ENCODE assay signal across 1 cellular context in the genomic region with DNA sequence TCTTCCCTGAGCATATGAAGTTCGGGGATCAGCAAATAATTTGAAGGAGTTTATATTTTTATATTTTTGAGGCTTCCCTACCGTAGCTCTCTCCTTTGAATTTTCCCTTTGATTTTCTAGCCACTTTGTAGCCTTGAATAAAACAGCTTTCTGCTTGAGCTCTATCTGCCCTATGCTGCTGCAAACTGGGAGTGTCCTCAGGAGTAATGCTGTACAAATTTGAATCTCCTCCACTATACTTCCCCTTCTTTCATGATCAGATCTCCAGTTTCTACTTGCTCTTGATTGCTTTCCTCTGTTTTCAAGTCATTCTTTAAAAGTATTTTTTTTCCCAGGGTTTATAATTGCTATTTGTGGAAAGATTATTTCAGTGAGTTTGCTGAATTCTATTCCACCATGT.
TF ChIP-seq lines count a peak whose summit lies in the region.

No MANE protein-coding gene starts in this region.

TF ChIP-seq in K562, 482 proteins besides CTCF, POLR2A, EP300 and RAD21:
- TF ChIP-seq, protein P1, sequence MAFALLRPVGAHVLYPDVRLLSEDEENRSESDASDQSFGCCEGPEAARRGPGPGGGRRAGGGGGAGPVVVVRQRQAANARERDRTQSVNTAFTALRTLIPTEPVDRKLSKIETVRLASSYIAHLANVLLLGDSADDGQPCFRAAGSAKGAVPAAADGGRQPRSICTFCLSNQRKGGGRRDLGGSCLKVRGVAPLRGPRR (CRISPR knock-in tag; IDR thresholded peaks at IDR 0.05): no peak
- TF ChIP-seq, protein P2, sequence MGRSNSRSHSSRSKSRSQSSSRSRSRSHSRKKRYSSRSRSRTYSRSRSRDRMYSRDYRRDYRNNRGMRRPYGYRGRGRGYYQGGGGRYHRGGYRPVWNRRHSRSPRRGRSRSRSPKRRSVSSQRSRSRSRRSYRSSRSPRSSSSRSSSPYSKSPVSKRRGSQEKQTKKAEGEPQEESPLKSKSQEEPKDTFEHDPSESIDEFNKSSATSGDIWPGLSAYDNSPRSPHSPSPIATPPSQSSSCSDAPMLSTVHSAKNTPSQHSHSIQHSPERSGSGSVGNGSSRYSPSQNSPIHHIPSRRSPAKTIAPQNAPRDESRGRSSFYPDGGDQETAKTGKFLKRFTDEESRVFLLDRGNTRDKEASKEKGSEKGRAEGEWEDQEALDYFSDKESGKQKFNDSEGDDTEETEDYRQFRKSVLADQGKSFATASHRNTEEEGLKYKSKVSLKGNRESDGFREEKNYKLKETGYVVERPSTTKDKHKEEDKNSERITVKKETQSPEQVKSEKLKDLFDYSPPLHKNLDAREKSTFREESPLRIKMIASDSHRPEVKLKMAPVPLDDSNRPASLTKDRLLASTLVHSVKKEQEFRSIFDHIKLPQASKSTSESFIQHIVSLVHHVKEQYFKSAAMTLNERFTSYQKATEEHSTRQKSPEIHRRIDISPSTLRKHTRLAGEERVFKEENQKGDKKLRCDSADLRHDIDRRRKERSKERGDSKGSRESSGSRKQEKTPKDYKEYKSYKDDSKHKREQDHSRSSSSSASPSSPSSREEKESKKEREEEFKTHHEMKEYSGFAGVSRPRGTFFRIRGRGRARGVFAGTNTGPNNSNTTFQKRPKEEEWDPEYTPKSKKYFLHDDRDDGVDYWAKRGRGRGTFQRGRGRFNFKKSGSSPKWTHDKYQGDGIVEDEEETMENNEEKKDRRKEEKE (IDR thresholded peaks at IDR 0.05; ENCODE audit: borderline replicate concordance in 1 of 2, control insufficient read depth in 1 of 2, low read depth in 2 of 2, low read length in 1 of 2): no peak
- no peak for TF ChIP-seq HSF4 (CRISPR knock-in tag; IDR thresholded peaks at IDR 0.05; ENCODE audit: borderline replicate concordance)
- TF ChIP-seq, protein P3, sequence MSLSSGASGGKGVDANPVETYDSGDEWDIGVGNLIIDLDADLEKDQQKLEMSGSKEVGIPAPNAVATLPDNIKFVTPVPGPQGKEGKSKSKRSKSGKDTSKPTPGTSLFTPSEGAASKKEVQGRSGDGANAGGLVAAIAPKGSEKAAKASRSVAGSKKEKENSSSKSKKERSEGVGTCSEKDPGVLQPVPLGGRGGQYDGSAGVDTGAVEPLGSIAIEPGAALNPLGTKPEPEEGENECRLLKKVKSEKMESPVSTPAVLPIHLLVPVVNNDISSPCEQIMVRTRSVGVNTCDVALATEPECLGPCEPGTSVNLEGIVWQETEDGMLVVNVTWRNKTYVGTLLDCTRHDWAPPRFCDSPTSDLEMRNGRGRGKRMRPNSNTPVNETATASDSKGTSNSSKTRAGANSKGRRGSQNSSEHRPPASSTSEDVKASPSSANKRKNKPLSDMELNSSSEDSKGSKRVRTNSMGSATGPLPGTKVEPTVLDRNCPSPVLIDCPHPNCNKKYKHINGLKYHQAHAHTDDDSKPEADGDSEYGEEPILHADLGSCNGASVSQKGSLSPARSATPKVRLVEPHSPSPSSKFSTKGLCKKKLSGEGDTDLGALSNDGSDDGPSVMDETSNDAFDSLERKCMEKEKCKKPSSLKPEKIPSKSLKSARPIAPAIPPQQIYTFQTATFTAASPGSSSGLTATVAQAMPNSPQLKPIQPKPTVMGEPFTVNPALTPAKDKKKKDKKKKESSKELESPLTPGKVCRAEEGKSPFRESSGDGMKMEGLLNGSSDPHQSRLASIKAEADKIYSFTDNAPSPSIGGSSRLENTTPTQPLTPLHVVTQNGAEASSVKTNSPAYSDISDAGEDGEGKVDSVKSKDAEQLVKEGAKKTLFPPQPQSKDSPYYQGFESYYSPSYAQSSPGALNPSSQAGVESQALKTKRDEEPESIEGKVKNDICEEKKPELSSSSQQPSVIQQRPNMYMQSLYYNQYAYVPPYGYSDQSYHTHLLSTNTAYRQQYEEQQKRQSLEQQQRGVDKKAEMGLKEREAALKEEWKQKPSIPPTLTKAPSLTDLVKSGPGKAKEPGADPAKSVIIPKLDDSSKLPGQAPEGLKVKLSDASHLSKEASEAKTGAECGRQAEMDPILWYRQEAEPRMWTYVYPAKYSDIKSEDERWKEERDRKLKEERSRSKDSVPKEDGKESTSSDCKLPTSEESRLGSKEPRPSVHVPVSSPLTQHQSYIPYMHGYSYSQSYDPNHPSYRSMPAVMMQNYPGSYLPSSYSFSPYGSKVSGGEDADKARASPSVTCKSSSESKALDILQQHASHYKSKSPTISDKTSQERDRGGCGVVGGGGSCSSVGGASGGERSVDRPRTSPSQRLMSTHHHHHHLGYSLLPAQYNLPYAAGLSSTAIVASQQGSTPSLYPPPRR (CRISPR knock-in tag; IDR thresholded peaks at IDR 0.05; ENCODE audit: borderline replicate concordance): no peak
- TF ChIP-seq, protein P4, sequence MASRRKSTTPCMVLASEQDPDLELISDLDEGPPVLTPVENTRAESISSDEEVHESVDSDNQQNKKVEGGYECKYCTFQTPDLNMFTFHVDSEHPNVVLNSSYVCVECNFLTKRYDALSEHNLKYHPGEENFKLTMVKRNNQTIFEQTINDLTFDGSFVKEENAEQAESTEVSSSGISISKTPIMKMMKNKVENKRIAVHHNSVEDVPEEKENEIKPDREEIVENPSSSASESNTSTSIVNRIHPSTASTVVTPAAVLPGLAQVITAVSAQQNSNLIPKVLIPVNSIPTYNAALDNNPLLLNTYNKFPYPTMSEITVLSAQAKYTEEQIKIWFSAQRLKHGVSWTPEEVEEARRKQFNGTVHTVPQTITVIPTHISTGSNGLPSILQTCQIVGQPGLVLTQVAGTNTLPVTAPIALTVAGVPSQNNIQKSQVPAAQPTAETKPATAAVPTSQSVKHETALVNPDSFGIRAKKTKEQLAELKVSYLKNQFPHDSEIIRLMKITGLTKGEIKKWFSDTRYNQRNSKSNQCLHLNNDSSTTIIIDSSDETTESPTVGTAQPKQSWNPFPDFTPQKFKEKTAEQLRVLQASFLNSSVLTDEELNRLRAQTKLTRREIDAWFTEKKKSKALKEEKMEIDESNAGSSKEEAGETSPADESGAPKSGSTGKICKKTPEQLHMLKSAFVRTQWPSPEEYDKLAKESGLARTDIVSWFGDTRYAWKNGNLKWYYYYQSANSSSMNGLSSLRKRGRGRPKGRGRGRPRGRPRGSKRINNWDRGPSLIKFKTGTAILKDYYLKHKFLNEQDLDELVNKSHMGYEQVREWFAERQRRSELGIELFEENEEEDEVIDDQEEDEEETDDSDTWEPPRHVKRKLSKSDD (conservative IDR thresholded peaks at IDR 0.05; ENCODE audit: low read length): no peak
- no peak for TF ChIP-seq ZBTB8A (IDR thresholded peaks at IDR 0.05; ENCODE audit: partially characterized antibody)
- no peak for TF ChIP-seq CEBPG (CRISPR knock-in tag; IDR thresholded peaks at IDR 0.05)
- TF ChIP-seq CEBPG (tag; conservative IDR thresholded peaks at IDR 0.05 in 1 of 2, IDR thresholded peaks at IDR 0.05 in 1 of 2): no peak
- TF ChIP-seq SIRT6 (IDR thresholded peaks at IDR 0.05; ENCODE audit: low read depth, low read length): no peak
- no peak for TF ChIP-seq NR1H2 (CRISPR knock-in tag; IDR thresholded peaks at IDR 0.05)
- TF ChIP-seq MEIS2 (IDR thresholded peaks at IDR 0.05; ENCODE audit: partially characterized antibody): no peak
- TF ChIP-seq ZNF785 (CRISPR knock-in tag; IDR thresholded peaks at IDR 0.05): no peak
- no peak for TF ChIP-seq KAT8 (IDR thresholded peaks at IDR 0.05; ENCODE audit: low read depth)
- no peak for TF ChIP-seq TEAD4 (IDR thresholded peaks at IDR 0.05; ENCODE audit: low read length)
- no peak for TF ChIP-seq TEAD4 (CRISPR knock-in tag; IDR thresholded peaks at IDR 0.05; ENCODE audit: borderline replicate concordance)
- TF ChIP-seq, protein P5, sequence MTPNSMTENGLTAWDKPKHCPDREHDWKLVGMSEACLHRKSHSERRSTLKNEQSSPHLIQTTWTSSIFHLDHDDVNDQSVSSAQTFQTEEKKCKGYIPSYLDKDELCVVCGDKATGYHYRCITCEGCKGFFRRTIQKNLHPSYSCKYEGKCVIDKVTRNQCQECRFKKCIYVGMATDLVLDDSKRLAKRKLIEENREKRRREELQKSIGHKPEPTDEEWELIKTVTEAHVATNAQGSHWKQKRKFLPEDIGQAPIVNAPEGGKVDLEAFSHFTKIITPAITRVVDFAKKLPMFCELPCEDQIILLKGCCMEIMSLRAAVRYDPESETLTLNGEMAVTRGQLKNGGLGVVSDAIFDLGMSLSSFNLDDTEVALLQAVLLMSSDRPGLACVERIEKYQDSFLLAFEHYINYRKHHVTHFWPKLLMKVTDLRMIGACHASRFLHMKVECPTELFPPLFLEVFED (CRISPR knock-in tag; conservative IDR thresholded peaks at IDR 0.05): no peak
- TF ChIP-seq, protein P6, sequence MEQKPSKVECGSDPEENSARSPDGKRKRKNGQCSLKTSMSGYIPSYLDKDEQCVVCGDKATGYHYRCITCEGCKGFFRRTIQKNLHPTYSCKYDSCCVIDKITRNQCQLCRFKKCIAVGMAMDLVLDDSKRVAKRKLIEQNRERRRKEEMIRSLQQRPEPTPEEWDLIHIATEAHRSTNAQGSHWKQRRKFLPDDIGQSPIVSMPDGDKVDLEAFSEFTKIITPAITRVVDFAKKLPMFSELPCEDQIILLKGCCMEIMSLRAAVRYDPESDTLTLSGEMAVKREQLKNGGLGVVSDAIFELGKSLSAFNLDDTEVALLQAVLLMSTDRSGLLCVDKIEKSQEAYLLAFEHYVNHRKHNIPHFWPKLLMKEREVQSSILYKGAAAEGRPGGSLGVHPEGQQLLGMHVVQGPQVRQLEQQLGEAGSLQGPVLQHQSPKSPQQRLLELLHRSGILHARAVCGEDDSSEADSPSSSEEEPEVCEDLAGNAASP (IDR thresholded peaks at IDR 0.05): no peak
- TF ChIP-seq, protein P7, sequence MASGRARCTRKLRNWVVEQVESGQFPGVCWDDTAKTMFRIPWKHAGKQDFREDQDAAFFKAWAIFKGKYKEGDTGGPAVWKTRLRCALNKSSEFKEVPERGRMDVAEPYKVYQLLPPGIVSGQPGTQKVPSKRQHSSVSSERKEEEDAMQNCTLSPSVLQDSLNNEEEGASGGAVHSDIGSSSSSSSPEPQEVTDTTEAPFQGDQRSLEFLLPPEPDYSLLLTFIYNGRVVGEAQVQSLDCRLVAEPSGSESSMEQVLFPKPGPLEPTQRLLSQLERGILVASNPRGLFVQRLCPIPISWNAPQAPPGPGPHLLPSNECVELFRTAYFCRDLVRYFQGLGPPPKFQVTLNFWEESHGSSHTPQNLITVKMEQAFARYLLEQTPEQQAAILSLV (tag; IDR thresholded peaks at IDR 0.05): no peak
- TF ChIP-seq, protein P8, sequence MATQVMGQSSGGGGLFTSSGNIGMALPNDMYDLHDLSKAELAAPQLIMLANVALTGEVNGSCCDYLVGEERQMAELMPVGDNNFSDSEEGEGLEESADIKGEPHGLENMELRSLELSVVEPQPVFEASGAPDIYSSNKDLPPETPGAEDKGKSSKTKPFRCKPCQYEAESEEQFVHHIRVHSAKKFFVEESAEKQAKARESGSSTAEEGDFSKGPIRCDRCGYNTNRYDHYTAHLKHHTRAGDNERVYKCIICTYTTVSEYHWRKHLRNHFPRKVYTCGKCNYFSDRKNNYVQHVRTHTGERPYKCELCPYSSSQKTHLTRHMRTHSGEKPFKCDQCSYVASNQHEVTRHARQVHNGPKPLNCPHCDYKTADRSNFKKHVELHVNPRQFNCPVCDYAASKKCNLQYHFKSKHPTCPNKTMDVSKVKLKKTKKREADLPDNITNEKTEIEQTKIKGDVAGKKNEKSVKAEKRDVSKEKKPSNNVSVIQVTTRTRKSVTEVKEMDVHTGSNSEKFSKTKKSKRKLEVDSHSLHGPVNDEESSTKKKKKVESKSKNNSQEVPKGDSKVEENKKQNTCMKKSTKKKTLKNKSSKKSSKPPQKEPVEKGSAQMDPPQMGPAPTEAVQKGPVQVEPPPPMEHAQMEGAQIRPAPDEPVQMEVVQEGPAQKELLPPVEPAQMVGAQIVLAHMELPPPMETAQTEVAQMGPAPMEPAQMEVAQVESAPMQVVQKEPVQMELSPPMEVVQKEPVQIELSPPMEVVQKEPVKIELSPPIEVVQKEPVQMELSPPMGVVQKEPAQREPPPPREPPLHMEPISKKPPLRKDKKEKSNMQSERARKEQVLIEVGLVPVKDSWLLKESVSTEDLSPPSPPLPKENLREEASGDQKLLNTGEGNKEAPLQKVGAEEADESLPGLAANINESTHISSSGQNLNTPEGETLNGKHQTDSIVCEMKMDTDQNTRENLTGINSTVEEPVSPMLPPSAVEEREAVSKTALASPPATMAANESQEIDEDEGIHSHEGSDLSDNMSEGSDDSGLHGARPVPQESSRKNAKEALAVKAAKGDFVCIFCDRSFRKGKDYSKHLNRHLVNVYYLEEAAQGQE (CRISPR knock-in tag; IDR thresholded peaks at IDR 0.05; ENCODE audit: low read depth): no peak
